ENCODE assay signal across 8 cellular contexts in genomic region chr20:50730765-50731054, GRCh38. TPM values are rescaled to one million over a fixed set of nuclear protein-coding genes. Genes with fewer than 3 reads are reported as not detected.
DNase-seq lines count a peak whose midpoint lies in the region; ATAC-seq and TF ChIP-seq lines count a peak whose summit lies in the region.

No MANE protein-coding gene starts in this region.

- H3K4me2 ChIP-seq in Loucy (ENCODE audit: low read depth, low read length, poor library complexity, severe bottlenecking): peak overlapping the region; percentile 86

- no peaks in the 10 kb centered on the region for H3K9me3 ChIP-seq in CD8-positive, alpha-beta memory T cell (ENCODE audit: low read length)
- no peaks in the 10 kb centered on the region for H3K9me3 ChIP-seq in Loucy (ENCODE audit: insufficient read depth, low read depth, low read length)

- peak overlapping the region; percentile 99 for H2AFZ ChIP-seq in Loucy (ENCODE audit: low read length)

- H3K4me3 ChIP-seq in CD8-positive, alpha-beta memory T cell (ENCODE audit: low read length): peak overlapping the region; percentile 66
- H3K4me3 ChIP-seq in Loucy (ENCODE audit: low read length, poor library complexity, severe bottlenecking) (peak overlapping the region; percentile 81), dorsolateral prefrontal cortex (peak overlapping the region; percentile 47 to 97 (median 88))

- POLR2A ChIA-PET in CD8-positive, alpha-beta memory T cell (lab: Charles Lee): interaction anchor here (0.5 kb wide), 1 partner anchor 24 kb away, joined by 8 read pairs; no protein-coding TSS in a partner anchor

- ATAC-seq in HG02610 (IDR thresholded peaks at IDR 0.05; ENCODE audit: unreplicated experiment): no peak
- no peak for ATAC-seq in HG03520 (IDR thresholded peaks at IDR 0.05; ENCODE audit: unreplicated experiment)
- no peak for ATAC-seq in HG02798 (IDR thresholded peaks at IDR 0.05; ENCODE audit: poor library complexity, unreplicated experiment)

- H3K27me3 ChIP-seq in CD8-positive, alpha-beta memory T cell (ENCODE audit: insufficient read depth, low read length, poor library complexity, severe bottlenecking): no peaks in the 10 kb centered on the region
- H3K27me3 ChIP-seq in Loucy (ENCODE audit: insufficient read depth, low read length, poor library complexity, severe bottlenecking) (no peaks in the 10 kb centered on the region), dorsolateral prefrontal cortex (no peaks in the 10 kb centered on the region)

- peak overlapping the region; percentile 66 for H3K9ac ChIP-seq in Loucy (ENCODE audit: low read depth, low read length, poor library complexity, severe bottlenecking)

- no peaks in the 10 kb centered on the region for H3K9me2 ChIP-seq in Loucy (replicated peaks; ENCODE audit: low read depth, low read length)

- peaks cover 0 to 12% (median 0%) of the 10 kb centered on the region in 3 donors for H3K36me3 Mint-ChIP-seq in CD8-positive, alpha-beta memory T cell
- no peaks in the 10 kb centered on the region for H3K36me3 Mint-ChIP-seq in neural crest cell (ENCODE audit: low read depth)

- H3K4me1 ChIP-seq in CD8-positive, alpha-beta memory T cell (ENCODE audit: insufficient read depth, low read length): peaks cover 20% of the 10 kb centered on the region
- H3K4me1 ChIP-seq in Loucy (ENCODE audit: insufficient read depth, low read length, poor library complexity, severe bottlenecking): peaks cover 20% of the 10 kb centered on the region

- no peak for DNase-seq in CD8-positive, alpha-beta memory T cell
- no peak for DNase-seq in dorsolateral prefrontal cortex
- no peak for DNase-seq in neural crest cell (ENCODE audit: low read depth, low spot score)
- no peak for DNase-seq in ecto neural progenitor cell (ENCODE audit: low spot score)

- H3K4me1 Mint-ChIP-seq in CD8-positive, alpha-beta memory T cell: peaks cover 17 to 37% (median 35%) of the 10 kb centered on the region in 3 donors
- H3K4me1 Mint-ChIP-seq in neural crest cell: peaks cover 25% of the 10 kb centered on the region

- no peak for TF ChIP-seq CTCF in Loucy (conservative IDR thresholded peaks at IDR 0.05; ENCODE audit: low read length)
- TF ChIP-seq CTCF in dorsolateral prefrontal cortex (IDR thresholded peaks at IDR 0.05 in 54 of 56, conservative IDR thresholded peaks at IDR 0.05 in 2 of 56; ENCODE audit: low read depth in 1 of 56, partially characterized antibody in 56 of 56): peak in 5 of 56 donors; percentile 2 to 36 (median 26)
- no peak for TF ChIP-seq CTCF in neural crest cell (conservative IDR thresholded peaks at IDR 0.05)

- H3K27me3 Mint-ChIP-seq in CD8-positive, alpha-beta memory T cell: peaks cover 3 to 5% of the 10 kb centered on the region in 2 donors
- H3K27me3 Mint-ChIP-seq in neural crest cell (ENCODE audit: low read depth): no peaks in the 10 kb centered on the region

- peaks cover 17% of the 10 kb centered on the region; the same call in 1 of the 2 replicates for H3K79me2 ChIP-seq in Loucy (ENCODE audit: insufficient read depth, low read length)

- H3K9me3 Mint-ChIP-seq in CD8-positive, alpha-beta memory T cell: no peaks in the 10 kb centered on the region
- no peaks in the 10 kb centered on the region for H3K9me3 Mint-ChIP-seq in neural crest cell

- peaks cover 6% of the 10 kb centered on the region for H4K20me1 ChIP-seq in Loucy (ENCODE audit: insufficient read depth, low read length, poor library complexity, severe bottlenecking)

- CTCF ChIA-PET in CD8-positive, alpha-beta memory T cell (lab: Charles Lee): interaction anchor here (0.7 kb wide), 1 partner anchor 64 kb away, joined by 3 read pairs; the partner anchor contains the start of gene BCAS4

- H3K4me3 Mint-ChIP-seq in CD8-positive, alpha-beta memory T cell: peak overlapping the region; percentile 82 to 95 (median 88)
- peak overlapping the region; percentile 94 for H3K4me3 Mint-ChIP-seq in neural crest cell

- no peaks in the 10 kb centered on the region for H3F3A ChIP-seq in Loucy (ENCODE audit: low read depth)

- peak overlapping the region in 7 of 8 donors; percentile 47 to 94 (median 78) for H3K27ac Mint-ChIP-seq in CD8-positive, alpha-beta memory T cell
- no peak overlapping the region for H3K27ac Mint-ChIP-seq in neural crest cell (ENCODE audit: unreplicated experiment)

- H3K36me3 ChIP-seq in CD8-positive, alpha-beta memory T cell (ENCODE audit: insufficient read depth, low read length): no peaks in the 10 kb centered on the region
- no peaks in the 10 kb centered on the region for H3K36me3 ChIP-seq in Loucy (ENCODE audit: insufficient read depth, low read length)

- H3K27ac ChIP-seq in CD8-positive, alpha-beta memory T cell (ENCODE audit: low read depth, low read length): peak overlapping the region; percentile 61
- H3K27ac ChIP-seq in dorsolateral prefrontal cortex: peak overlapping the region in 52 of 59 donors; percentile 18 to 86 (median 69)

- intact Hi-C loops in dorsolateral prefrontal cortex (cut with DNase I): loop anchor here (5.0 to 10.0 kb wide), 2 partner anchors 62 to 136 kb away; no protein-coding TSS in a partner anchor

RNA-seq across cellular contexts. Expression of gene PARD6B, which starts 0.7 kb away (rescaled TPM):
- 1 to 10 TPM; 5.5 to 5.6 TPM for total RNA-seq in CD8-positive, alpha-beta memory T cell
- 0.72 TPM for polyA plus RNA-seq in CD8-positive, alpha-beta memory T cell
- 10 to 100 TPM in 2 of 120 experiments, 1 to 10 TPM in 118; 2.6 to 11.1 (median 5.6) TPM for total RNA-seq in dorsolateral prefrontal cortex
- 9.5 and 9.8 TPM in 2 replicates for total RNA-seq in neural crest cell

RNA-seq across cellular contexts. Expression of gene RIPOR3, which starts 39.4 kb away (rescaled TPM):
- not detected for total RNA-seq in CD8-positive, alpha-beta memory T cell
- 1.8 TPM for polyA plus RNA-seq in CD8-positive, alpha-beta memory T cell
- total RNA-seq in dorsolateral prefrontal cortex (10 to 100 TPM in 3 of 120 experiments, 1 to 10 TPM in 114, under 1 TPM in 3; 0.69 to 27.4 (median 3.9) TPM), neural crest cell (0.43 and 0.44 TPM in 2 replicates)
